In the genomic region with DNA sequence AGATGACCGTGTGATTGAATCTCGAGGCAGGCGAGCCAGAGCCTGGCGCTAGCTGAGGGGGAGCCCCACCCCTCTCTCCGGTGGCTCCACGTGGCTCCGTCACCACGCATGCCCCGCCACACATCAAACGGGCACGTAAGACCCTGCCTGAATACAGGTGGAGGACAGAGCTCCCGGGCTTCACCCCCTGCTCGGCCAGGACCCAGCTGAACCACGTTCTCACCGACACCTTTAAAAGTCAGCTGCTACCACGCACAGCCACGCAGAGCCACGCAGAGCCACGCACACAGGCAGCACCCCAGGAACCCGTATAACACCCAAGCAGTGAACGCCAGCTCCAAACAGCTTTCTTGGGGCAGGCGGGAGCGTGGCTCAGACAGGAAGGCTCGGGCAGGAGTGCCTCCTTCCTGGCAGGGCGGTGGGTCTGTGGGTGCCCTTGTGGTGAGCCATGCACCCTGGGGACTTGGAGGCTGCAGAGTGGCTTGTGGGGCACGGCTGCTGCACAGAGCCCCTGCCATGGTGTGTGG, we compare ENCODE assay signal across 13 cellular contexts. TPM values are rescaled to one million over a fixed set of nuclear protein-coding genes. Genes with fewer than 3 reads are reported as not detected.
DNase-seq lines count a peak whose midpoint lies in the region; ATAC-seq, FAIRE-seq and TF ChIP-seq lines count a peak whose summit lies in the region.
"Had no signal": no experiment of that assay in that cellular context is flagged by ENCODE, and none has a peak within 500 bp of the region (broad histone marks: within the 10 kb centered on the region; RNA-seq: fewer than 3 reads in every experiment).

No MANE protein-coding gene starts in this region.

- DNase-seq in activated gamma-delta T cell treated with Interleukin-2 at 50 U/mL for 16 hours (peak; percentile 39), activated gamma-delta T cell (lab: John Stamatoyannopoulos, UW) (no peak), kidney (peak; percentile 67), GM20000 (ENCODE audit: low spot score) (no peak), AG20443 (ENCODE audit: low spot score) (no peak)
- DNase-seq in activated T-cell treated with anti-CD3 and anti-CD28 coated beads, Interleukin-2, amount 50 U/mL, for 48 hours: peak; percentile 58 to 62
- DNase-seq: NCI-H1105 treated with DMSO at 0.1 percent for 48 hours, spleen had no signal

- H3K9ac ChIP-seq in kidney (ENCODE audit: low read length in 2 of 2): no peak overlapping the region
- H3K9ac ChIP-seq in subcutaneous abdominal adipose tissue (ENCODE audit: low read length in 5 of 5): no peak overlapping the region

- intact Hi-C loops in kidney (cut with DNase I): no loop called here

- no peak overlapping the region for H3K27ac ChIP-seq in kidney (ENCODE audit: low read depth in 2 of 2, low read length in 2 of 2)
- no peak overlapping the region for H3K27ac ChIP-seq in subcutaneous abdominal adipose tissue (ENCODE audit: low read depth, low read length)

- peaks cover 0 to 37% of the 10 kb centered on the region in 2 donors for H3K4me1 ChIP-seq in kidney (ENCODE audit: control insufficient read depth in 1 of 2, insufficient read depth in 1 of 2, low read depth in 1 of 2, low read length in 2 of 2)
- peaks cover 1 to 92% (median 78%) of the 10 kb centered on the region in 5 donors for H3K4me1 ChIP-seq in subcutaneous abdominal adipose tissue (ENCODE audit: control insufficient read depth in 5 of 5, insufficient read depth in 5 of 5, low read length in 5 of 5)

- no peak for FAIRE-seq in kidney (lab: Jason Lieb, UNC)

- TF ChIP-seq CTCF in kidney (IDR thresholded peaks at IDR 0.05; ENCODE audit: borderline replicate concordance, extremely low read depth, insufficient read depth): no peak
- no peak for TF ChIP-seq CTCF in GM20000 (IDR thresholded peaks at IDR 0.05; ENCODE audit: extremely low read depth, missing control alignments)

- H3K36me3 ChIP-seq in kidney (ENCODE audit: control insufficient read depth in 1 of 2, insufficient read depth in 2 of 2, low read length in 2 of 2) (peaks cover 0 to 24% of the 10 kb centered on the region in 2 donors), subcutaneous abdominal adipose tissue (ENCODE audit: control insufficient read depth in 5 of 5, insufficient read depth in 5 of 5, low read length in 5 of 5) (peaks cover 0 to 67% (median 58%) of the 10 kb centered on the region in 5 donors)

- no peaks in the 10 kb centered on the region for H3K9me3 ChIP-seq in kidney (ENCODE audit: control insufficient read depth in 1 of 2, low read length in 2 of 2)
- no peaks in the 10 kb centered on the region for H3K9me3 ChIP-seq in subcutaneous abdominal adipose tissue (ENCODE audit: control insufficient read depth in 5 of 5, low read length in 5 of 5)
- H3K9me3 ChIP-seq: spleen had no signal

- peak overlapping the region; percentile 75 to 81 for H3K4me3 ChIP-seq in kidney (ENCODE audit: low read length in 2 of 2)
- peak overlapping the region in 3 of 5 donors; percentile 79 to 92 (median 79) for H3K4me3 ChIP-seq in subcutaneous abdominal adipose tissue (ENCODE audit: low read depth in 1 of 5, low read length in 5 of 5)

- no peak for ATAC-seq in HG03342 (IDR thresholded peaks at IDR 0.05; ENCODE audit: unreplicated experiment)
- ATAC-seq: stimulated activated memory B cell treated with anti-CD40 and anti-IgM and Interleukin-4, amounts not matched to agents 10 μg/mL and 1 μg/mL and 100 μg/mL, for 72 hours had no signal

- H3K27me3 ChIP-seq in subcutaneous abdominal adipose tissue (ENCODE audit: control insufficient read depth in 5 of 5, insufficient read depth in 4 of 5, low read length in 5 of 5): peaks cover 5 to 24% (median 12%) of the 10 kb centered on the region in 5 donors

RNA-seq across cellular contexts. Expression of a gene that starts 4.4 kb away (rescaled TPM):
- 40.9 TPM for total RNA-seq in kidney
- polyA plus RNA-seq in kidney (ENCODE audit: insufficient read depth, low read depth, low replicate concordance): 49.5 TPM
- total RNA-seq: OCI-LY7 had no signal

RNA-seq across cellular contexts. Expression of a gene that starts 44.7 kb away (rescaled TPM):
- total RNA-seq in kidney: 37.4 TPM
- polyA plus RNA-seq in kidney (ENCODE audit: insufficient read depth, low read depth, low replicate concordance): 27.7 TPM

RNA-seq across cellular contexts. Expression of a gene that starts 49.1 kb away (rescaled TPM):
- total RNA-seq in kidney: not detected
- polyA plus RNA-seq in kidney (ENCODE audit: insufficient read depth, low read depth, low replicate concordance): not detected
- total RNA-seq: cerebellum, OCI-LY7 had no signal

Comparison
In these comparisons a context has a peak if more than half of its experiments do, and no peak if none do; other contexts are left out.
1. DNase-seq: peak in activated gamma-delta T cell treated with Interleukin-2 at 50 U/mL for 16 hours (single experiment), activated T-cell treated with anti-CD3 and anti-CD28 coated beads, Interleukin-2, amount 50 U/mL, for 48 hours (2 of 2) and kidney (single experiment); none in activated gamma-delta T cell (single experiment), GM20000 (single experiment) and AG20443 (single experiment).